Comparison of ENCODE assay signal across 1 cellular context in the genomic region with DNA sequence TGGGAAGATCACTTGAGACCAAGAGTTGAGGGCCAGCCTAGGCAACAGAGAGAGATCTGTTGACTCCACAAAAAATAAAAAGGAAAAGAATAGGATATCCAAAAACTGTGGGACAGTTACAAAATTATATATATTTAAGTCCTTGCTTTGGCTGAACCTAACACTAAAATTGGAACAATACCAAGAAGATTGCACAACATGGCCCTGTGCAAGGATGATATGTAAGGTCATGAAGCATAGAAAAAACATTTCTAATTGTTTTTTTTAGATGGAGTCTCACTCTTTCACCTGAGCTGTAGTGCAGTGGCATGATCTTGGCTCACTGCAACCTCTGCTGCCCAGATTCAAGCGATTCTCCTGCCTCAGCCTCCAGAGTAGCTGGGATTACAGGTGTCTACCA.
TF ChIP-seq lines count a peak whose summit lies in the region.

No MANE protein-coding gene starts in this region.

TF ChIP-seq in IMR-90, 13 proteins besides CTCF, POLR2A, EP300 and RAD21:
- TF ChIP-seq RCOR1 (IDR thresholded peaks at IDR 0.05; ENCODE audit: insufficient replicate concordance, low read length): no peak
- TF ChIP-seq CHD1 (IDR thresholded peaks at IDR 0.05; ENCODE audit: low read depth, low read length): no peak
- peak; percentile 94 for TF ChIP-seq CEBPB (IDR thresholded peaks at IDR 0.05; ENCODE audit: low read depth, low read length)
- TF ChIP-seq MAZ (IDR thresholded peaks at IDR 0.05; ENCODE audit: borderline replicate concordance, low read depth, low read length): no peak
- TF ChIP-seq, protein P1, sequence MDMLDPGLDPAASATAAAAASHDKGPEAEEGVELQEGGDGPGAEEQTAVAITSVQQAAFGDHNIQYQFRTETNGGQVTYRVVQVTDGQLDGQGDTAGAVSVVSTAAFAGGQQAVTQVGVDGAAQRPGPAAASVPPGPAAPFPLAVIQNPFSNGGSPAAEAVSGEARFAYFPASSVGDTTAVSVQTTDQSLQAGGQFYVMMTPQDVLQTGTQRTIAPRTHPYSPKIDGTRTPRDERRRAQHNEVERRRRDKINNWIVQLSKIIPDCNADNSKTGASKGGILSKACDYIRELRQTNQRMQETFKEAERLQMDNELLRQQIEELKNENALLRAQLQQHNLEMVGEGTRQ (IDR thresholded peaks at IDR 0.05; ENCODE audit: low read depth, low read length): no peak
